In genomic region chr4:21512351-21512750, GRCh38 we compare ENCODE assay signal across 10 cellular contexts.
DNase-seq lines count a peak whose midpoint lies in the region; ATAC-seq and TF ChIP-seq lines count a peak whose summit lies in the region.
"Had no signal": no experiment of that assay in that cellular context is flagged by ENCODE, and none has a peak within 500 bp of the region (broad histone marks: within the 10 kb centered on the region; RNA-seq: fewer than 3 reads in every experiment).

No MANE protein-coding gene starts in this region.

- intact Hi-C loops in adrenal gland (cut with DNase I) (no loop called here), Calu3 (cut with micrococcal nuclease; ENCODE audit: unreplicated experiment) (loop anchor here (1.0 kb wide), 1 partner anchor 257 kb away; no protein-coding TSS in a partner anchor)

- no peaks in the 10 kb centered on the region for H3K4me1 Mint-ChIP-seq in Calu3 (ENCODE audit: low read depth, unreplicated experiment)

- no peaks in the 10 kb centered on the region for H3K36me3 Mint-ChIP-seq in Calu3 (ENCODE audit: insufficient read depth, unreplicated experiment)

- H3K9me3 Mint-ChIP-seq in Calu3 (ENCODE audit: low read depth, unreplicated experiment), result no peaks in the 10 kb centered on the region

- H3K27ac ChIP-seq in adrenal gland, result no peak overlapping the region
- H3K27ac ChIP-seq: epithelial cell of prostate, thoracic aorta had no signal

- no peak overlapping the region for H3K27ac Mint-ChIP-seq in Calu3 (ENCODE audit: unreplicated experiment)

- H3K9me3 ChIP-seq in adrenal gland (replicated peaks in 1 of 3), result no peaks in the 10 kb centered on the region
- H3K9me3 ChIP-seq: thoracic aorta had no signal

- CTCF ChIA-PET in Calu3 (lab: Charles Lee), result no interaction called here

- DNase-seq in DMS53 treated with DMSO at 0.1 percent for 48 hours (lab: John Stamatoyannopoulos, UW; ENCODE audit: unreplicated experiment) (peak; percentile 78), NCI-H1105 (lab: John Stamatoyannopoulos, UW) (peak; percentile 35), adrenal gland (peak in 3 of 7 donors; percentile 5 to 21 (median 17)), kidney tubule cell (ENCODE audit: low spot score) (peak; percentile 69), Calu3 (no peak)

- no peaks in the 10 kb centered on the region for H3K4me1 ChIP-seq in adrenal gland (replicated peaks in 1 of 2)

- 84 to 92% (median 90%) methylated on average over 1 of the region's 1 CpG for WGBS in adrenal gland, 4 donors

- no peak overlapping the region for H3K4me3 Mint-ChIP-seq in Calu3 (ENCODE audit: low read depth, unreplicated experiment)

- ATAC-seq in HG02840 (IDR thresholded peaks at IDR 0.05; ENCODE audit: low FRiP score, unreplicated experiment), result no peak
- no peak for ATAC-seq in HG03432 (IDR thresholded peaks at IDR 0.05; ENCODE audit: unreplicated experiment)
- ATAC-seq in GM18867 (IDR thresholded peaks at IDR 0.05; ENCODE audit: unreplicated experiment), result no peak

- no peak overlapping the region for H3K4me3 ChIP-seq in adrenal gland
- H3K4me3 ChIP-seq: thoracic aorta had no signal

- H3K36me3 ChIP-seq in adrenal gland (replicated peaks in 1 of 2), result no peaks in the 10 kb centered on the region
- H3K36me3 ChIP-seq: thoracic aorta had no signal

- no TSS peak for BruUV-seq in Calu3 (replicated peaks; lab: Mats Ljungman, UMichigan)

- no peak for TF ChIP-seq POLR2A in adrenal gland (IDR thresholded peaks at IDR 0.05)

- no peaks in the 10 kb centered on the region for H3K27me3 ChIP-seq in adrenal gland

- H3K27me3 Mint-ChIP-seq in Calu3 (ENCODE audit: unreplicated experiment), result peaks cover 36% of the 10 kb centered on the region

- TF ChIP-seq CTCF in adrenal gland (IDR thresholded peaks at IDR 0.05), result peak; percentile 15 to 68 (median 62)
- TF ChIP-seq CTCF in Calu3 (IDR thresholded peaks at IDR 0.05; ENCODE audit: unreplicated experiment), result no peak
